Comparison of ENCODE assay signal across 1 cellular context in the genomic region with DNA sequence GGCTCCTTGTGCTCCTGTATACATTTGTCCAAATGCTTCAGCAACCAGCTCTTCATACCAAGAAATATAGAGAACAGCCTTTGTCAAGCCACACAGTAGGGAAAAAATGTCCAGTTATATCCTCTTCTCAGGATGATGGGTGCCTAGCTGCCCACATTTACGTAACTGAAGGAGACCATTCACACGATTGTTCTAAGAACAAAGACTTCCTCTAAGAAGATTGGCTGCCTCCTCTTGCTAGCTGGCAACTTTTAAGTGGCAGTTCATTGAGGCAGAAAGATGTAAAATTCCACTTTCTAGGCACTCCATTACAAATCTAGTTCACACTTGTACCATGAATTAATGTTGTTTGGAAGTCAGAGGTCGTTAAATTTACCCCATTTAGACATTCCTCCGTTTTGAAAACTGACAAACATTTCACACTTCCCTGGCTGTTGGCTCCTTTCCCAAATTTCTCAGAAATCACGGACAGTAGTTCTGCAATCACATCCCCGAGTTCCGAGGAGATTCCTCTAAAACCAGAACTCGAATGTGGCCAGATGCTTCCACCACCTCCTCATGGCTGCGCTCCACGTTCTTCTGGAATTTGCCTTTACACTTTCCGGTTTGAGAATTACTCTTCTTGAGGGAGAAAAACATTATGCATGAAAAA.
TF ChIP-seq lines count a peak whose summit lies in the region.

No MANE protein-coding gene starts in this region.

TF ChIP-seq in SK-N-SH treated with all-trans-retinoic acid at 6 μM for 48 hours, 23 proteins besides CTCF, POLR2A, EP300 and RAD21 (continued from another document):
- TF ChIP-seq RARB (CRISPR knock-in tag; IDR thresholded peaks at IDR 0.05) (no peak), BACH2 (CRISPR knock-in tag; IDR thresholded peaks at IDR 0.05; ENCODE audit: borderline replicate concordance) (no peak), ZNF70 (CRISPR knock-in tag; IDR thresholded peaks at IDR 0.05) (no peak)
